Comparison of ENCODE assay signal across 8 cellular contexts in genomic region chr12:111410229-111411186, GRCh38. TPM values are rescaled to one million over a fixed set of nuclear protein-coding genes. Genes with fewer than 3 reads are reported as not detected.
A peak's percentile ranks its signal among the peaks of the same experiment; 100 is the strongest.
DNase-seq lines count a peak whose midpoint lies in the region; ATAC-seq lines count a peak whose summit lies in the region.

No MANE protein-coding gene starts in this region.

- no peak overlapping the region for H3K4me3 ChIP-seq in thymus (ENCODE audit: low read length)

- no peaks in the 10 kb centered on the region for H3K27me3 Mint-ChIP-seq in activated CD4-positive, alpha-beta T cell treated with anti-CD3 and anti-CD28 coated beads, Interleukin-2, amount 10 ng/mL, durations not matched to agents 7 days and 5 days
- H3K27me3 Mint-ChIP-seq in activated naive CD8-positive, alpha-beta T cell treated with anti-CD3 and anti-CD28 coated beads for 36 hours: no peaks in the 10 kb centered on the region

- H3K4me3 Mint-ChIP-seq in activated CD4-positive, alpha-beta T cell treated with anti-CD3 and anti-CD28 coated beads, Interleukin-2, amount 10 ng/mL, durations not matched to agents 7 days and 5 days: no peak overlapping the region
- H3K4me3 Mint-ChIP-seq in activated naive CD8-positive, alpha-beta T cell treated with anti-CD3 and anti-CD28 coated beads for 36 hours: peak overlapping the region; percentile 72

- DNase-seq in activated CD4-positive, alpha-beta T cell treated with anti-CD3 and anti-CD28 coated beads, Interleukin-2, amount 10 ng/mL, durations not matched to agents 7 days and 5 days: no peak
- DNase-seq in activated CD4-positive, alpha-beta T cell treated with anti-CD3 and anti-CD28 coated beads, Interleukin-2, amount 50 U/mL, for 1 hour: no peak
- no peak for DNase-seq in activated naive CD8-positive, alpha-beta T cell treated with anti-CD3 and anti-CD28 coated beads for 36 hours
- DNase-seq in medulla oblongata (ENCODE audit: extremely low spot score): no peak
- DNase-seq in NCI-H748 (lab: John Stamatoyannopoulos, UW; ENCODE audit: unreplicated experiment): no peak

- H3K4me1 Mint-ChIP-seq in activated CD4-positive, alpha-beta T cell treated with anti-CD3 and anti-CD28 coated beads, Interleukin-2, amount 10 ng/mL, durations not matched to agents 7 days and 5 days: peaks cover 74% of the 10 kb centered on the region
- H3K4me1 Mint-ChIP-seq in activated naive CD8-positive, alpha-beta T cell treated with anti-CD3 and anti-CD28 coated beads for 36 hours: peaks cover 59% of the 10 kb centered on the region

- POLR2A ChIA-PET in activated CD4-positive, alpha-beta T cell treated with anti-CD3 and anti-CD28 coated beads, Interleukin-2, amount 10 ng/mL, durations not matched to agents 7 days and 5 days (lab: Charles Lee): no interaction called here

- no peaks in the 10 kb centered on the region for H3K27me3 ChIP-seq in layer of hippocampus (ENCODE audit: control insufficient read depth, insufficient read depth, low read length)
- no peaks in the 10 kb centered on the region for H3K27me3 ChIP-seq in thymus (ENCODE audit: control insufficient read depth, insufficient read depth)

- peaks cover 36% of the 10 kb centered on the region for H3K4me1 ChIP-seq in thymus (ENCODE audit: control insufficient read depth, insufficient read depth, low read length)

- H3K27ac ChIP-seq in layer of hippocampus (ENCODE audit: low read depth, low read length) (peak overlapping the region; percentile 47), thymus (ENCODE audit: low read depth) (peak overlapping the region; percentile 33)

- WGBS in thymus: 88% methylated on average over 16 of the region's 16 CpGs

- peaks cover 21% of the 10 kb centered on the region for H3K36me3 Mint-ChIP-seq in activated CD4-positive, alpha-beta T cell treated with anti-CD3 and anti-CD28 coated beads, Interleukin-2, amount 10 ng/mL, durations not matched to agents 7 days and 5 days (ENCODE audit: low read depth)
- H3K36me3 Mint-ChIP-seq in activated naive CD8-positive, alpha-beta T cell treated with anti-CD3 and anti-CD28 coated beads for 36 hours: peaks cover 56% of the 10 kb centered on the region

- H3K9me3 ChIP-seq in thymus (ENCODE audit: control insufficient read depth): no peaks in the 10 kb centered on the region

- peak overlapping the region; percentile 64 for H3K27ac Mint-ChIP-seq in activated CD4-positive, alpha-beta T cell treated with anti-CD3 and anti-CD28 coated beads, Interleukin-2, amount 10 ng/mL, durations not matched to agents 7 days and 5 days
- peak overlapping the region; percentile 69 for H3K27ac Mint-ChIP-seq in activated naive CD8-positive, alpha-beta T cell treated with anti-CD3 and anti-CD28 coated beads for 36 hours

- CTCF ChIA-PET in activated CD4-positive, alpha-beta T cell treated with anti-CD3 and anti-CD28 coated beads, Interleukin-2, amount 10 ng/mL, durations not matched to agents 7 days and 5 days (lab: Charles Lee): interaction anchor here (0.6 to 3.6 kb wide), 6 partner anchors 14 to 776 kb away, joined by 3 to 28 read pairs (median 9); no protein-coding TSS in a partner anchor

- H3K36me3 ChIP-seq in thymus (ENCODE audit: control insufficient read depth, insufficient read depth): peaks cover 3% of the 10 kb centered on the region

- H3K9me3 Mint-ChIP-seq in activated CD4-positive, alpha-beta T cell treated with anti-CD3 and anti-CD28 coated beads, Interleukin-2, amount 10 ng/mL, durations not matched to agents 7 days and 5 days: no peaks in the 10 kb centered on the region
- no peaks in the 10 kb centered on the region for H3K9me3 Mint-ChIP-seq in activated naive CD8-positive, alpha-beta T cell treated with anti-CD3 and anti-CD28 coated beads for 36 hours

- no peak for ATAC-seq in GM18907 (IDR thresholded peaks at IDR 0.05; ENCODE audit: unreplicated experiment)

RNA-seq across cellular contexts. Expression of gene SH2B3, which starts 4.8 kb away (rescaled TPM):
- 10 to 100 TPM; 29.7 to 29.8 TPM for total RNA-seq in activated CD4-positive, alpha-beta T cell treated with anti-CD3 and anti-CD28 coated beads, Interleukin-2, amount 10 ng/mL, durations not matched to agents 7 days and 5 days
- total RNA-seq in activated naive CD8-positive, alpha-beta T cell treated with anti-CD3 and anti-CD28 coated beads for 36 hours: 10 to 100 TPM; 58.5 to 59.4 TPM
- 9.1 TPM for polyA plus RNA-seq in thymus

RNA-seq across cellular contexts. Expression of gene PHETA1, which starts 41.6 kb away (rescaled TPM):
- total RNA-seq in activated CD4-positive, alpha-beta T cell treated with anti-CD3 and anti-CD28 coated beads, Interleukin-2, amount 10 ng/mL, durations not matched to agents 7 days and 5 days: under 1 TPM; 0.69 to 0.97 TPM
- total RNA-seq in activated naive CD8-positive, alpha-beta T cell treated with anti-CD3 and anti-CD28 coated beads for 36 hours: 1 to 10 TPM; 2.0 to 2.4 TPM
- polyA plus RNA-seq in thymus: 4.4 TPM
